Comparison of ENCODE assay signal across 12 cellular contexts in genomic region chr10:44316187-44316921, GRCh38.
DNase-seq lines count a peak whose midpoint lies in the region; ATAC-seq lines count a peak whose summit lies in the region.
"Had no signal": no experiment of that assay in that cellular context is flagged by ENCODE, and none has a peak within 500 bp of the region (broad histone marks: within the 10 kb centered on the region; RNA-seq: fewer than 3 reads in every experiment).

No MANE protein-coding gene starts in this region.

- ATAC-seq in GM18517 (IDR thresholded peaks at IDR 0.05; ENCODE audit: unreplicated experiment): no peak

- DNase-seq in stimulated activated CD4-positive, alpha-beta T cell treated with anti-CD3 and anti-CD28 coated beads, Interleukin-15, amount 100 ng/mL, for 24 hours: peak; percentile 37
- no peak for DNase-seq in stimulated activated CD4-positive, alpha-beta T cell treated with anti-CD3 and anti-CD28 coated beads, Interleukin-4, amount 100 ng/mL, for 4 hours
- DNase-seq in Jurkat, Clone E6-1 (ENCODE audit: low read depth, low spot score): peak; percentile 77
- DNase-seq in germinal center (ENCODE audit: low spot score) (peak; percentile 78), NCI-H524 treated with DMSO at 0.1 percent for 48 hours (lab: John Stamatoyannopoulos, UW) (no peak), KG1 (lab: John Stamatoyannopoulos, UW) (no peak), DMS 273 treated with DMSO at 0.1 percent for 48 hours (lab: John Stamatoyannopoulos, UW) (no peak)
- DNase-seq: activated effector memory CD4-positive, alpha-beta T cell treated with anti-CD3 and anti-CD28 coated beads, Interleukin-2, amount 50 U/mL, for 16 hours; CD4-positive, CD25-positive, alpha-beta regulatory T cell; effector CD4-positive, alpha-beta T cell; NCI-H1417 had no signal

- H3K4me3 ChIP-seq in Jurkat, Clone E6-1 (ENCODE audit: low read length): peak overlapping the region; percentile 36

Comparison
In these comparisons a context has a peak if more than half of its experiments do, and no peak if none do; other contexts are left out.
1. DNase-seq: peak in stimulated activated CD4-positive, alpha-beta T cell treated with anti-CD3 and anti-CD28 coated beads, Interleukin-15, amount 100 ng/mL, for 24 hours (single experiment), Jurkat, Clone E6-1 (single experiment) and germinal center (single experiment); none in stimulated activated CD4-positive, alpha-beta T cell treated with anti-CD3 and anti-CD28 coated beads, Interleukin-4, amount 100 ng/mL, for 4 hours (0 of 2), NCI-H524 treated with DMSO at 0.1 percent for 48 hours (single experiment), KG1 (single experiment) and DMS 273 treated with DMSO at 0.1 percent for 48 hours (single experiment).